ENCODE assay signal across 31 cellular contexts in the genomic region with DNA sequence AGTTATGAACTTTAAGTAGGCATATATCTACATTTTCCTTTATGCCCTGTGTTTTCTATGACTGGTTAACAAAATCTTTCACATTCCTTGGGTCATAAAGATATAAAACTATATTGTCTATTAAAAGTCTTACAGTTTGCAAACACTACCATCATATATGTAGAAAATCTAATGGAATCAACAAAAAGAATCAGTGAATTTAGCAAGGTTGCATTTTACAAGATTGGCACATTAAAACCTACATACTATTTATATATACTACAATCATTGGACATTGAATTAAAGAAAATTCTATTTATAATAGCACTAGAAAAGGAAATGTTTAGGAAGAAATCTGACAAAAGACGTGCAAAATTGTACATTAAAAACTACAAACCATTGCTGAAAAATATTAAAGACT.
"Had no signal": no experiment of that assay in that cellular context is flagged by ENCODE, and none has a peak within 500 bp of the region (broad histone marks: within the 10 kb centered on the region; RNA-seq: fewer than 3 reads in every experiment).

No MANE protein-coding gene starts in this region.

- H3K27ac Mint-ChIP-seq: natural killer cell; nephron; neural progenitor cell; progenitor cell of endocrine pancreas; stimulated activated memory B cell treated with anti-CD40 and anti-IgM and Interleukin-4, amounts not matched to agents 10 μg/mL and 1 μg/mL and 100 μg/mL, for 72 hours; stimulated activated naive CD8-positive, alpha-beta T cell treated with anti-CD3 and anti-CD28 coated beads, Interleukin-15, amount 100 ng/mL, for 72 hours; type B pancreatic cell had no signal

- H3K36me3 ChIP-seq: neural progenitor cell, ovary, spleen, suprapubic skin, tibial artery, transverse colon, upper lobe of right lung, uterus had no signal

- H3K27me3 ChIP-seq: neural progenitor cell, ovary, spleen, suprapubic skin, testis, tibial artery, transverse colon, upper lobe of right lung, uterus had no signal

- H3K4me1 ChIP-seq: neural progenitor cell, parathyroid adenoma, psoas muscle, spleen, suprapubic skin, testis, tibial artery, upper lobe of right lung, uterus had no signal

- H3K36me3 Mint-ChIP-seq: natural killer cell; neural progenitor cell; stimulated activated memory B cell treated with anti-CD40 and anti-IgM and Interleukin-4, amounts not matched to agents 10 μg/mL and 1 μg/mL and 100 μg/mL, for 72 hours; type B pancreatic cell had no signal

- H3K9me3 ChIP-seq: ovary, psoas muscle, suprapubic skin, testis, tibial artery, transverse colon, upper lobe of right lung, uterus had no signal

- H3K4me3 Mint-ChIP-seq: natural killer cell; nephron; neural progenitor cell; stimulated activated memory B cell treated with anti-CD40 and anti-IgM and Interleukin-4, amounts not matched to agents 10 μg/mL and 1 μg/mL and 100 μg/mL, for 72 hours; stimulated activated naive CD8-positive, alpha-beta T cell treated with anti-CD3 and anti-CD28 coated beads, Interleukin-15, amount 100 ng/mL, for 72 hours; type B pancreatic cell had no signal

- H3K27ac ChIP-seq: neural progenitor cell, ovary, parathyroid adenoma, psoas muscle, skin epidermis, spleen, suprapubic skin, testis, tibial artery, transverse colon, upper lobe of right lung, uterus had no signal

- ATAC-seq: natural killer cell; psoas muscle; right cardiac atrium; sciatic nerve; stimulated activated memory B cell treated with anti-CD40 and anti-IgM and Interleukin-4, amounts not matched to agents 10 μg/mL and 1 μg/mL and 100 μg/mL, for 72 hours; stimulated activated naive CD8-positive, alpha-beta T cell treated with anti-CD3 and anti-CD28 coated beads, Interleukin-15, amount 100 ng/mL, for 72 hours; stimulated activated naive CD8-positive, alpha-beta T cell treated with anti-CD3 and anti-CD28 coated beads, Interleukin-15, Interleukin-2, amounts not matched to agents 100 U/mL and 50 U/mL, for 24 hours; upper lobe of right lung had no signal

- H3K4me1 Mint-ChIP-seq: natural killer cell; nephron; neural progenitor cell; stimulated activated memory B cell treated with anti-CD40 and anti-IgM and Interleukin-4, amounts not matched to agents 10 μg/mL and 1 μg/mL and 100 μg/mL, for 72 hours; stimulated activated naive CD8-positive, alpha-beta T cell treated with anti-CD3 and anti-CD28 coated beads, Interleukin-15, amount 100 ng/mL, for 72 hours had no signal

- H3K4me2 ChIP-seq: neural progenitor cell, smooth muscle cell had no signal

- H3K9me3 Mint-ChIP-seq: natural killer cell; nephron; neural progenitor cell; stimulated activated memory B cell treated with anti-CD40 and anti-IgM and Interleukin-4, amounts not matched to agents 10 μg/mL and 1 μg/mL and 100 μg/mL, for 72 hours; stimulated activated naive CD8-positive, alpha-beta T cell treated with anti-CD3 and anti-CD28 coated beads, Interleukin-15, amount 100 ng/mL, for 72 hours; type B pancreatic cell had no signal

- H2AFZ ChIP-seq: neural progenitor cell, parathyroid adenoma had no signal

- H3K4me3 ChIP-seq: neural progenitor cell, ovary, psoas muscle, skin epidermis, smooth muscle cell, spleen, suprapubic skin, testis, tibial artery, transverse colon, upper lobe of right lung, uterus had no signal

- DNase-seq: natural killer cell; occipital lobe; ovary; posterior cingulate gyrus; psoas muscle; right cardiac atrium; spleen; stimulated activated CD4-positive, alpha-beta T cell treated with anti-CD3 and anti-CD28 coated beads, Interleukin-12 subunit alpha, Interleukin-12 subunit beta, amount 100 ng/mL, for 4 hours; stimulated activated CD4-positive, alpha-beta T cell treated with anti-CD3 and anti-CD28 coated beads, Interleukin-1b, Interleukin-23, amount 100 ng/mL, for 48 hours; stimulated activated CD4-positive, alpha-beta T cell treated with anti-CD3 and anti-CD28 coated beads, Interleukin-4, amount 100 ng/mL, for 1 hour; stimulated activated CD4-positive, alpha-beta T cell treated with anti-CD3 and anti-CD28 coated beads, Interleukin-4, amount 100 ng/mL, for 4 hours; stimulated activated CD8-positive, alpha-beta memory T cell treated with anti-CD3 and anti-CD28 coated beads, Interleukin-4, amount 100 ng/mL, for 48 hours; stimulated activated naive CD4-positive, alpha-beta T cell; stimulated activated naive CD8-positive, alpha-beta T cell treated with anti-CD3 and anti-CD28 coated beads, Interleukin-15, amount 100 ng/mL, for 72 hours; stimulated activated naive CD8-positive, alpha-beta T cell treated with anti-CD3 and anti-CD28 coated beads, Interleukin-15, Interleukin-2, amounts not matched to agents 100 U/mL and 50 U/mL, for 24 hours; substantia nigra; testis; tibial artery; transverse colon; upper lobe of right lung; uterus had no signal

- H3K27me3 Mint-ChIP-seq: progenitor cell of endocrine pancreas; stimulated activated memory B cell treated with anti-CD40 and anti-IgM and Interleukin-4, amounts not matched to agents 10 μg/mL and 1 μg/mL and 100 μg/mL, for 72 hours; stimulated activated naive CD8-positive, alpha-beta T cell treated with anti-CD3 and anti-CD28 coated beads, Interleukin-15, amount 100 ng/mL, for 72 hours; type B pancreatic cell had no signal

- H3K9ac ChIP-seq: neural progenitor cell, parathyroid adenoma had no signal
